ENCODE assay signal across 8 cellular contexts in genomic region chr9:131422241-131422792, GRCh38. TPM values are rescaled to one million over a fixed set of nuclear protein-coding genes. Genes with fewer than 3 reads are reported as not detected.
DNase-seq lines count a peak whose midpoint lies in the region; ATAC-seq and TF ChIP-seq lines count a peak whose summit lies in the region.

No MANE protein-coding gene starts in this region.

- peaks cover 6% of the 10 kb centered on the region for H3K36me3 ChIP-seq in CD8-positive, alpha-beta T cell (ENCODE audit: insufficient read depth, low read length)

- no peaks in the 10 kb centered on the region for H3K9me3 ChIP-seq in CD8-positive, alpha-beta T cell (ENCODE audit: low read length)

- H3K9me3 Mint-ChIP-seq in CD8-positive, alpha-beta T cell: no peaks in the 10 kb centered on the region
- H3K9me3 Mint-ChIP-seq in naive thymus-derived CD8-positive, alpha-beta T cell: no peaks in the 10 kb centered on the region

- intact Hi-C loops in CD8-positive, alpha-beta T cell (cut with DNase I, micrococcal nuclease): no loop called here
- intact Hi-C loops in dorsolateral prefrontal cortex (cut with DNase I): loop anchor here in 1 of 2 donors (5.0 kb wide), 1 partner anchor 35 kb away; no protein-coding TSS in a partner anchor

- POLR2A ChIA-PET in CD8-positive, alpha-beta T cell (lab: Charles Lee): no interaction called here
- POLR2A ChIA-PET in naive thymus-derived CD8-positive, alpha-beta T cell (lab: Charles Lee): interaction anchor here (2.1 kb wide), 1 partner anchor 17 kb away, joined by 9 read pairs; no protein-coding TSS in a partner anchor

- no peaks in the 10 kb centered on the region for H3K27me3 Mint-ChIP-seq in CD8-positive, alpha-beta T cell (ENCODE audit: low read depth)
- no peaks in the 10 kb centered on the region for H3K27me3 Mint-ChIP-seq in naive thymus-derived CD8-positive, alpha-beta T cell

- peaks cover 75% of the 10 kb centered on the region for H3K4me1 ChIP-seq in CD8-positive, alpha-beta T cell (ENCODE audit: insufficient read depth, low read length)

- ATAC-seq in CD8-positive, alpha-beta T cell: no peak
- ATAC-seq in naive thymus-derived CD8-positive, alpha-beta T cell: no peak
- ATAC-seq in GM21723 (IDR thresholded peaks at IDR 0.05; ENCODE audit: unreplicated experiment): no peak
- ATAC-seq in HG03159 (IDR thresholded peaks at IDR 0.05; ENCODE audit: unreplicated experiment): no peak

- H3K4me3 Mint-ChIP-seq in CD8-positive, alpha-beta T cell: peak overlapping the region; percentile 42
- H3K4me3 Mint-ChIP-seq in naive thymus-derived CD8-positive, alpha-beta T cell: peak overlapping the region in 9 of 10 donors; percentile 9 to 74 (median 60)

- no peak overlapping the region for H3K27ac ChIP-seq in CD8-positive, alpha-beta T cell (ENCODE audit: low read depth, low read length)
- H3K27ac ChIP-seq in dorsolateral prefrontal cortex: peak overlapping the region in 54 of 59 donors; percentile 0 to 96 (median 69)

- H3K4me3 ChIP-seq in CD8-positive, alpha-beta T cell (ENCODE audit: low read depth, low read length): no peak overlapping the region
- peak overlapping the region in 12 of 59 donors; percentile 14 to 48 (median 38) for H3K4me3 ChIP-seq in dorsolateral prefrontal cortex

- DNase-seq in CD8-positive, alpha-beta T cell: no peak
- DNase-seq in NCI-H510A treated with DMSO at 0.1 percent for 48 hours (lab: John Stamatoyannopoulos, UW): peak; percentile 84
- DNase-seq in dorsolateral prefrontal cortex: peak in 1 of 10 donors; percentile 52
- no peak for DNase-seq in naive thymus-derived CD8-positive, alpha-beta T cell
- no peak for DNase-seq in NCI-H1092 treated with DMSO at 0.1 percent for 48 hours (lab: John Stamatoyannopoulos, UW)
- no peak for DNase-seq in GM13976 (ENCODE audit: low spot score)

- H3K36me3 Mint-ChIP-seq in CD8-positive, alpha-beta T cell: peaks cover 38% of the 10 kb centered on the region
- H3K36me3 Mint-ChIP-seq in naive thymus-derived CD8-positive, alpha-beta T cell: peaks cover 0 to 35% (median 2%) of the 10 kb centered on the region in 3 donors

- in situ Hi-C loops in GM13976 (cut with MboI; ENCODE audit: low sequenced_read_pairs, unreplicated experiment): no loop called here

- peaks cover 80% of the 10 kb centered on the region for H3K4me1 Mint-ChIP-seq in CD8-positive, alpha-beta T cell (ENCODE audit: low read depth)
- peaks cover 51 to 95% (median 86%) of the 10 kb centered on the region in 4 donors for H3K4me1 Mint-ChIP-seq in naive thymus-derived CD8-positive, alpha-beta T cell

- no peaks in the 10 kb centered on the region for H3K27me3 ChIP-seq in CD8-positive, alpha-beta T cell (ENCODE audit: insufficient read depth, low read length)
- H3K27me3 ChIP-seq in dorsolateral prefrontal cortex: no peaks in the 10 kb centered on the region

- H3K27ac Mint-ChIP-seq in CD8-positive, alpha-beta T cell: peak overlapping the region; percentile 79
- H3K27ac Mint-ChIP-seq in naive thymus-derived CD8-positive, alpha-beta T cell: peak overlapping the region in 9 of 10 donors; percentile 36 to 91 (median 70)

- TF ChIP-seq CTCF in CD8-positive, alpha-beta T cell (IDR thresholded peaks at IDR 0.05): no peak
- TF ChIP-seq CTCF in dorsolateral prefrontal cortex (IDR thresholded peaks at IDR 0.05 in 54 of 56, conservative IDR thresholded peaks at IDR 0.05 in 2 of 56; ENCODE audit: low read depth in 1 of 56, partially characterized antibody in 56 of 56) (peak in 14 of 56 donors; percentile 7 to 36 (median 14)), GM13976 (IDR thresholded peaks at IDR 0.05; ENCODE audit: borderline replicate concordance, control extremely low read depth, extremely low read depth, insufficient read depth, missing control alignments) (no peak)

- CTCF ChIA-PET in CD8-positive, alpha-beta T cell (lab: Charles Lee): interaction anchor here (1.2 to 1.3 kb wide), 2 partner anchors 50 to 62 kb away, joined by 4 to 5 read pairs; no protein-coding TSS in a partner anchor

RNA-seq across cellular contexts. Expression of gene PRRC2B, which starts 28.4 kb away (rescaled TPM):
- 100 to 1,000 TPM; 234 to 251 TPM for total RNA-seq in CD8-positive, alpha-beta T cell
- total RNA-seq in dorsolateral prefrontal cortex: 100 to 1,000 TPM; 234 to 434 (median 347) TPM
- 100 to 1,000 TPM; 383 to 386 TPM for total RNA-seq in naive thymus-derived CD8-positive, alpha-beta T cell
- 10 to 100 TPM; 13.4 to 56.3 (median 27.9) TPM for polyA plus RNA-seq in naive thymus-derived CD8-positive, alpha-beta T cell
